Comparison of ENCODE assay signal across 1 cellular context in the genomic region with DNA sequence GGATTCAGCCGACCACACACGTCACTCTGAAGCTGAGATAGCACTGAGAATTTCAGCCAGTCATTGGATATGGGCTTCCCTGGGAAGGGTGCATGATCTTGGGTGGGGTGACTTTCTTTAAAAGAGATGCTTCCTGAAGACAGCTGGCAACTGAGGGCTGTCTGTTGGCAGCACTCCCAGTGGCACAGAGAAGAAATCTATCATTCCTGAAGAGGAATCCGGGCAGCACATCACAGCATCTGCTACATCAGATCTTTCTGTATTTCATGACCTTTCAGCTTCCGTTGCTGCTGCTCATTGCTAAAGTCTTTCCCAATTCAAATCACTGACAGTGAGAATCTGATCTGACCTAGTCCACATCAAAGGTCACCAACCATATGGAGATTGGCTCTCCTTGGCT.
TF ChIP-seq lines count a peak whose summit lies in the region.

No MANE protein-coding gene starts in this region.

TF ChIP-seq in GM12878, 131 proteins besides CTCF, POLR2A, EP300 and RAD21:
- no peak for TF ChIP-seq IKZF1 (conservative IDR thresholded peaks at IDR 0.05)
- no peak for TF ChIP-seq GATAD2B (conservative IDR thresholded peaks at IDR 0.05; ENCODE audit: low read depth)
- TF ChIP-seq CREM (IDR thresholded peaks at IDR 0.05; ENCODE audit: low read depth) = no peak
- TF ChIP-seq IRF3 (IDR thresholded peaks at IDR 0.05) = no peak
- no peak for TF ChIP-seq PKNOX1 (IDR thresholded peaks at IDR 0.05)
- no peak for TF ChIP-seq MTA3 (IDR thresholded peaks at IDR 0.05; ENCODE audit: borderline replicate concordance, low read length)
- TF ChIP-seq ZNF24 (IDR thresholded peaks at IDR 0.05) = no peak
- TF ChIP-seq LARP7 (IDR thresholded peaks at IDR 0.05) = no peak
- no peak for TF ChIP-seq ZBTB33 (IDR thresholded peaks at IDR 0.05)
- no peak for TF ChIP-seq RBBP5 (conservative IDR thresholded peaks at IDR 0.05)
- TF ChIP-seq MYB (IDR thresholded peaks at IDR 0.05; ENCODE audit: borderline replicate concordance, low read depth, low read length) = no peak
- no peak for TF ChIP-seq SUPT20H (IDR thresholded peaks at IDR 0.05; ENCODE audit: borderline replicate concordance, control insufficient read depth, low read depth, low read length)
- no peak for TF ChIP-seq CBFB (IDR thresholded peaks at IDR 0.05; ENCODE audit: low read depth)
- TF ChIP-seq ZZZ3 (IDR thresholded peaks at IDR 0.05; ENCODE audit: control insufficient read depth, insufficient read length, low read depth) = no peak
- TF ChIP-seq ASH2L (IDR thresholded peaks at IDR 0.05; ENCODE audit: borderline replicate concordance, low read depth) = no peak
- no peak for TF ChIP-seq SMC3 (IDR thresholded peaks at IDR 0.05; ENCODE audit: borderline replicate concordance, low read length)
TF ChIP-seq in GM12878: peak in this region for 0.
